ENCODE assay signal across 8 cellular contexts in genomic region chr21:29854795-29855194, GRCh38.
"Had no signal": no experiment of that assay in that cellular context is flagged by ENCODE, and none has a peak within 500 bp of the region (broad histone marks: within the 10 kb centered on the region; RNA-seq: fewer than 3 reads in every experiment).

No MANE protein-coding gene starts in this region.

- H2AFZ ChIP-seq: GM23248 had no signal

- H3K4me1 ChIP-seq: HAP-1 had no signal

- H3K9me3 ChIP-seq: HAP-1 had no signal

- H3K36me3 ChIP-seq: HAP-1 had no signal

- ATAC-seq: HCT116 had no signal

- DNase-seq: GM23248, GOT3, H7, HFFc6, KBM-7 had no signal

- FAIRE-seq: HTR-8/SVneo had no signal

- H3K27ac ChIP-seq: GM23248 had no signal

- H3K4me3 ChIP-seq: GM23248, HAP-1 had no signal
